Comparison of ENCODE assay signal across 1 cellular context in the genomic region with DNA sequence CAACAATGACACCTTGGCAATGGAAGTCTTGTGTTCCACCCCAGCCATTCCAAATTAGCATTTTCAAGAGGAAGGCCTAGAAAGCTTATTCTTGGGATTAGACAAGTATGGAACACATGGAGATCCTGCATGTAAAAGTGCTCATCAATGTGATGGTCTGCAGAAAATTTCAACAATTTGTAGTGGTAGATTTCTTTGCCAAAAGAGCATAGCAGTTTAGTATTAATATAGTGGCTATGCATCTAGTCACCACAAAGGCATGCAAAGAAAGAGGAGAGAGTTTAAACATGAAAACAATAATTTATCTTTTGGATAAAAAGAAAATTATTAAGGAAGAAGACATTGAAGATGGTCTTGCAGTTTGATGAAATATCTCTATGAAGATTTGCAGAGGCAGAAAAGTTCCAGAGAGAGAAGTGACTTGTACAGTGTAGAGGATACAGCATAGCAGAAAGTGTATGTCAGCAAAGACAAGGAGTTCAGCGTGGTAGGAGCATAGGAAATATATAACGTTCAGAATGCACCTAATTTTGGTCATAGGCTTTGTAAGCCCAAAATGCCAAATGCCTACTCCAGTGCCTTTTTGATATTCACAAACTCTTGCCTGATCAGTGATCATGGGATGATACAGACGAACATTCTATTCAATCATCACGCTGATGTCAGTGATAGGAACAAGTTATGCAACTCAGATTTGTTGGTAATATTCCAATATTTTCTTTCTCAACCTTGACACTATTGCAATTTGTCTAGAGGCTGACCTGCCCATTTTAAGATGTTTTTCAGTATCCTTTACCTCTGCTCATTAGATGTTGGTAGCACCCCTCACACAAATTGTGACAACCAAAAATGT.
TF ChIP-seq lines count a peak whose summit lies in the region.

No MANE protein-coding gene starts in this region.

TF ChIP-seq in SK-N-SH, 30 proteins besides CTCF, POLR2A, EP300 and RAD21 (continued from another document):
- TF ChIP-seq, protein P1, sequence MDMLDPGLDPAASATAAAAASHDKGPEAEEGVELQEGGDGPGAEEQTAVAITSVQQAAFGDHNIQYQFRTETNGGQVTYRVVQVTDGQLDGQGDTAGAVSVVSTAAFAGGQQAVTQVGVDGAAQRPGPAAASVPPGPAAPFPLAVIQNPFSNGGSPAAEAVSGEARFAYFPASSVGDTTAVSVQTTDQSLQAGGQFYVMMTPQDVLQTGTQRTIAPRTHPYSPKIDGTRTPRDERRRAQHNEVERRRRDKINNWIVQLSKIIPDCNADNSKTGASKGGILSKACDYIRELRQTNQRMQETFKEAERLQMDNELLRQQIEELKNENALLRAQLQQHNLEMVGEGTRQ (IDR thresholded peaks at IDR 0.05; ENCODE audit: borderline replicate concordance, low read depth, low read length): no peak
- TF ChIP-seq RFX5 (IDR thresholded peaks at IDR 0.05; ENCODE audit: low read length) (no peak), MEF2A (IDR thresholded peaks at IDR 0.05; ENCODE audit: borderline replicate concordance, low read depth) (no peak), YY1 (IDR thresholded peaks at IDR 0.05; ENCODE audit: low read depth) (peak; percentile 24; the same call in 1 of the 2 replicates), TCF12 (IDR thresholded peaks at IDR 0.05) (peak; percentile 71), NFIC (IDR thresholded peaks at IDR 0.05; ENCODE audit: borderline replicate concordance) (peak; percentile 86), FOXM1 (IDR thresholded peaks at IDR 0.05; ENCODE audit: low read depth) (no peak), CHD2 (IDR thresholded peaks at IDR 0.05; ENCODE audit: low read length, partially characterized antibody) (no peak), TAF1 (IDR thresholded peaks at IDR 0.05; ENCODE audit: borderline replicate concordance, low read depth, low read length) (no peak), RXRA (IDR thresholded peaks at IDR 0.05; ENCODE audit: borderline replicate concordance, low read depth) (no peak), MXI1 (IDR thresholded peaks at IDR 0.05; ENCODE audit: low read depth, low read length) (no peak), FOXJ3 (CRISPR knock-in tag; IDR thresholded peaks at IDR 0.05) (no peak), NRF1 (IDR thresholded peaks at IDR 0.05; ENCODE audit: low read depth, low read length) (no peak), JUND (IDR thresholded peaks at IDR 0.05) (peak; percentile 85), POLR2AphosphoS5 (IDR thresholded peaks at IDR 0.05; ENCODE audit: low read depth, low read length) (no peak)
- TF ChIP-seq, protein P2, sequence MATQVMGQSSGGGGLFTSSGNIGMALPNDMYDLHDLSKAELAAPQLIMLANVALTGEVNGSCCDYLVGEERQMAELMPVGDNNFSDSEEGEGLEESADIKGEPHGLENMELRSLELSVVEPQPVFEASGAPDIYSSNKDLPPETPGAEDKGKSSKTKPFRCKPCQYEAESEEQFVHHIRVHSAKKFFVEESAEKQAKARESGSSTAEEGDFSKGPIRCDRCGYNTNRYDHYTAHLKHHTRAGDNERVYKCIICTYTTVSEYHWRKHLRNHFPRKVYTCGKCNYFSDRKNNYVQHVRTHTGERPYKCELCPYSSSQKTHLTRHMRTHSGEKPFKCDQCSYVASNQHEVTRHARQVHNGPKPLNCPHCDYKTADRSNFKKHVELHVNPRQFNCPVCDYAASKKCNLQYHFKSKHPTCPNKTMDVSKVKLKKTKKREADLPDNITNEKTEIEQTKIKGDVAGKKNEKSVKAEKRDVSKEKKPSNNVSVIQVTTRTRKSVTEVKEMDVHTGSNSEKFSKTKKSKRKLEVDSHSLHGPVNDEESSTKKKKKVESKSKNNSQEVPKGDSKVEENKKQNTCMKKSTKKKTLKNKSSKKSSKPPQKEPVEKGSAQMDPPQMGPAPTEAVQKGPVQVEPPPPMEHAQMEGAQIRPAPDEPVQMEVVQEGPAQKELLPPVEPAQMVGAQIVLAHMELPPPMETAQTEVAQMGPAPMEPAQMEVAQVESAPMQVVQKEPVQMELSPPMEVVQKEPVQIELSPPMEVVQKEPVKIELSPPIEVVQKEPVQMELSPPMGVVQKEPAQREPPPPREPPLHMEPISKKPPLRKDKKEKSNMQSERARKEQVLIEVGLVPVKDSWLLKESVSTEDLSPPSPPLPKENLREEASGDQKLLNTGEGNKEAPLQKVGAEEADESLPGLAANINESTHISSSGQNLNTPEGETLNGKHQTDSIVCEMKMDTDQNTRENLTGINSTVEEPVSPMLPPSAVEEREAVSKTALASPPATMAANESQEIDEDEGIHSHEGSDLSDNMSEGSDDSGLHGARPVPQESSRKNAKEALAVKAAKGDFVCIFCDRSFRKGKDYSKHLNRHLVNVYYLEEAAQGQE (IDR thresholded peaks at IDR 0.05; ENCODE audit: low read depth, low read length): no peak
- TF ChIP-seq, protein P3, sequence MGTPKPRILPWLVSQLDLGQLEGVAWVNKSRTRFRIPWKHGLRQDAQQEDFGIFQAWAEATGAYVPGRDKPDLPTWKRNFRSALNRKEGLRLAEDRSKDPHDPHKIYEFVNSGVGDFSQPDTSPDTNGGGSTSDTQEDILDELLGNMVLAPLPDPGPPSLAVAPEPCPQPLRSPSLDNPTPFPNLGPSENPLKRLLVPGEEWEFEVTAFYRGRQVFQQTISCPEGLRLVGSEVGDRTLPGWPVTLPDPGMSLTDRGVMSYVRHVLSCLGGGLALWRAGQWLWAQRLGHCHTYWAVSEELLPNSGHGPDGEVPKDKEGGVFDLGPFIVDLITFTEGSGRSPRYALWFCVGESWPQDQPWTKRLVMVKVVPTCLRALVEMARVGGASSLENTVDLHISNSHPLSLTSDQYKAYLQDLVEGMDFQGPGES (IDR thresholded peaks at IDR 0.05; ENCODE audit: low read depth, low read length): no peak
- TF ChIP-seq, protein P4, sequence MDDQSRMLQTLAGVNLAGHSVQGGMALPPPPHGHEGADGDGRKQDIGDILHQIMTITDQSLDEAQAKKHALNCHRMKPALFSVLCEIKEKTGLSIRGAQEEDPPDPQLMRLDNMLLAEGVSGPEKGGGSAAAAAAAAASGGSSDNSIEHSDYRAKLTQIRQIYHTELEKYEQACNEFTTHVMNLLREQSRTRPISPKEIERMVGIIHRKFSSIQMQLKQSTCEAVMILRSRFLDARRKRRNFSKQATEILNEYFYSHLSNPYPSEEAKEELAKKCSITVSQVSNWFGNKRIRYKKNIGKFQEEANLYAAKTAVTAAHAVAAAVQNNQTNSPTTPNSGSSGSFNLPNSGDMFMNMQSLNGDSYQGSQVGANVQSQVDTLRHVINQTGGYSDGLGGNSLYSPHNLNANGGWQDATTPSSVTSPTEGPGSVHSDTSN (IDR thresholded peaks at IDR 0.05): peak; percentile 60; the same call in 1 of the 2 replicates
- TF ChIP-seq, protein P5, sequence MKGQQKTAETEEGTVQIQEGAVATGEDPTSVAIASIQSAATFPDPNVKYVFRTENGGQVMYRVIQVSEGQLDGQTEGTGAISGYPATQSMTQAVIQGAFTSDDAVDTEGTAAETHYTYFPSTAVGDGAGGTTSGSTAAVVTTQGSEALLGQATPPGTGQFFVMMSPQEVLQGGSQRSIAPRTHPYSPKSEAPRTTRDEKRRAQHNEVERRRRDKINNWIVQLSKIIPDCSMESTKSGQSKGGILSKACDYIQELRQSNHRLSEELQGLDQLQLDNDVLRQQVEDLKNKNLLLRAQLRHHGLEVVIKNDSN (IDR thresholded peaks at IDR 0.05; ENCODE audit: borderline replicate concordance, low read depth): no peak
- TF ChIP-seq, protein P6, sequence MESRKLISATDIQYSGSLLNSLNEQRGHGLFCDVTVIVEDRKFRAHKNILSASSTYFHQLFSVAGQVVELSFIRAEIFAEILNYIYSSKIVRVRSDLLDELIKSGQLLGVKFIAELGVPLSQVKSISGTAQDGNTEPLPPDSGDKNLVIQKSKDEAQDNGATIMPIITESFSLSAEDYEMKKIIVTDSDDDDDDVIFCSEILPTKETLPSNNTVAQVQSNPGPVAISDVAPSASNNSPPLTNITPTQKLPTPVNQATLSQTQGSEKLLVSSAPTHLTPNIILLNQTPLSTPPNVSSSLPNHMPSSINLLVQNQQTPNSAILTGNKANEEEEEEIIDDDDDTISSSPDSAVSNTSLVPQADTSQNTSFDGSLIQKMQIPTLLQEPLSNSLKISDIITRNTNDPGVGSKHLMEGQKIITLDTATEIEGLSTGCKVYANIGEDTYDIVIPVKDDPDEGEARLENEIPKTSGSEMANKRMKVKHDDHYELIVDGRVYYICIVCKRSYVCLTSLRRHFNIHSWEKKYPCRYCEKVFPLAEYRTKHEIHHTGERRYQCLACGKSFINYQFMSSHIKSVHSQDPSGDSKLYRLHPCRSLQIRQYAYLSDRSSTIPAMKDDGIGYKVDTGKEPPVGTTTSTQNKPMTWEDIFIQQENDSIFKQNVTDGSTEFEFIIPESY (IDR thresholded peaks at IDR 0.05; ENCODE audit: borderline replicate concordance, low read depth): no peak
